ENCODE assay signal across 1 cellular context in genomic region chr4:150525321-150525868, GRCh38.
TF ChIP-seq lines count a peak whose summit lies in the region.

No MANE protein-coding gene starts in this region.

TF ChIP-seq in GM12878, 131 proteins besides CTCF, POLR2A, EP300 and RAD21 (continued from another document):
- TF ChIP-seq ELK1 (IDR thresholded peaks at IDR 0.05; ENCODE audit: low read depth, low read length), result no peak
- peak; percentile 49; the same call in 1 of the 2 replicates for TF ChIP-seq ATF7 (IDR thresholded peaks at IDR 0.05; ENCODE audit: low read depth)
